In the genomic region with DNA sequence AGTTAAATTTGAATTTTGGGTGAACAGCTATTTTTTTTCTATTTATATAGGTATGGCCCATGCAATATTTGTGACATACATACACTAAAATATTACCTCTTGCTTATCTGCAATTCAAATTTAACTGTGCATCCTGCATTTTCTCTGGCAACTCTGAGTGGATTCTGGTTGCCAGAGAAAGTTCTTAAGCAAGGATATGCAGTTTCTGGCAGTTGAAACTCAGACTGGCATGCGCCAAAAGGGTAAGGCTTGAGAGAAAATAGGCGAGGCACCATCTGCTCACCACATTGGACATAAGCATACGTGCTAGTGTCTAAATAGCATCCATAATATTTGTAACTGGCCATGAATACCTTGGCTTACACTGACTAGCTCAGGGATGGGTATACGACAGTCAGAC, we compare ENCODE assay signal across 27 cellular contexts.
"Had no signal": no experiment of that assay in that cellular context is flagged by ENCODE, and none has a peak within 500 bp of the region (broad histone marks: within the 10 kb centered on the region; RNA-seq: fewer than 3 reads in every experiment).

No MANE protein-coding gene starts in this region.

- H3K9me3 ChIP-seq: colonic mucosa, esophagus muscularis mucosa, esophagus squamous epithelium, gastrocnemius medialis, gastroesophageal sphincter, heart left ventricle, heart right ventricle had no signal

- H3K4me3 ChIP-seq: colonic mucosa, coronary artery, dorsolateral prefrontal cortex, esophagus muscularis mucosa, esophagus squamous epithelium, gastrocnemius medialis, gastroesophageal sphincter, heart left ventricle, heart right ventricle had no signal

- DNase-seq: colonic mucosa; cortex of kidney; dermis blood vessel endothelial cell; dorsolateral prefrontal cortex; effector CD4-positive, alpha-beta T cell; effector CD8-positive, alpha-beta T cell; effector memory CD4-positive, alpha-beta T cell; effector memory CD8-positive, alpha-beta T cell; endodermal cell; erythroblast; esophagus squamous epithelium; foreskin fibroblast; foreskin keratinocyte; foreskin melanocyte; gastrocnemius medialis; glutamatergic neuron; head of caudate nucleus; heart left ventricle; heart right ventricle had no signal

- H3K27ac ChIP-seq: colonic mucosa, coronary artery, dorsolateral prefrontal cortex, epithelial cell of prostate, esophagus muscularis mucosa, esophagus squamous epithelium, foreskin keratinocyte, gastrocnemius medialis, gastroesophageal sphincter, heart left ventricle, heart right ventricle had no signal

- H3K36me3 ChIP-seq: colonic mucosa, esophagus muscularis mucosa, esophagus squamous epithelium, gastrocnemius medialis, gastroesophageal sphincter, heart left ventricle, heart right ventricle had no signal

- FAIRE-seq: colon, endometrium, endothelial cell of umbilical vein, frontal cortex had no signal

- H3K27me3 ChIP-seq: colonic mucosa, esophagus squamous epithelium, foreskin keratinocyte, gastrocnemius medialis, gastroesophageal sphincter had no signal

- H3K4me1 ChIP-seq: colonic mucosa, esophagus muscularis mucosa, esophagus squamous epithelium, foreskin keratinocyte, gastrocnemius medialis, gastroesophageal sphincter, heart left ventricle, heart right ventricle had no signal
